In the genomic region with DNA sequence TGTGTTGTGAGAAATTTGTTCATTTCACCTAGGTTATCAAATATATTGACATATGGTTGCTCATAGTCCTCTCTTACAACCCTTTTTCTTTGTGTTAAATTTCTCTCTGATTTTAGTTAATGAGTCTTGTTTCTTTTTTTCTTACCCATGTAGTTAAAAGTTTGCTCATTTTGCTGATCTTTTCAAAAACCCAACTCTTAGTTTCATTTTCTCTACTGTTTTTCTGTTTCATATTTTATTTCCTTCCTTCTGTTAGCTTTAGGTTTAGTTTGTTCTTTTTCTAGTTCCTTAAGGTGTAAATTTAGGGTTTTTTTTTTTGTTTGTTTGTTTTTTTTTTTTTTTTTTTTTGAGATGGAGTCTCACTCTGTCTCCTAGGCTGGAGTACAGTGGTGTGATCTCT, we compare ENCODE assay signal across 24 cellular contexts.
"Had no signal": no experiment of that assay in that cellular context is flagged by ENCODE, and none has a peak within 500 bp of the region (broad histone marks: within the 10 kb centered on the region; RNA-seq: fewer than 3 reads in every experiment).

No MANE protein-coding gene starts in this region.

- H3K4me1 Mint-ChIP-seq: neural progenitor cell had no signal

- H3K4me3 Mint-ChIP-seq: activated CD8-positive, alpha-beta T cell treated with anti-CD3 and anti-CD28 coated beads for 36 hours; activated naive CD4-positive, alpha-beta T cell treated with anti-CD3 and anti-CD28 coated beads, Interleukin-2, amount 50 U/mL, for 24 hours; natural killer cell; neural progenitor cell had no signal

- H3K4me1 ChIP-seq: adrenal gland, body of pancreas, left lung, lower lobe of right lung, neural progenitor cell, right atrium auricular region, spleen, suprapubic skin, tibial nerve had no signal

- H3K36me3 Mint-ChIP-seq: natural killer cell had no signal

- DNase-seq: activated CD4-positive, alpha-beta T cell treated with anti-CD3 and anti-CD28 coated beads for 48 hours; activated CD8-positive, alpha-beta T cell treated with anti-CD3 and anti-CD28 coated beads for 36 hours; activated gamma-delta T cell treated with Interleukin-2 at 50 U/mL for 16 hours; activated T-cell treated with anti-CD3 and anti-CD28 coated beads for 4 hours; adrenal gland; aorta; body of pancreas; dermis blood vessel endothelial cell; effector CD4-positive, alpha-beta T cell; left lung; lower lobe of right lung; mesenchymal stem cell; natural killer cell; occipital lobe; spleen; stimulated activated naive CD4-positive, alpha-beta T cell; T-helper 9 cell had no signal

- ATAC-seq: activated CD4-positive, CD25-positive, alpha-beta regulatory T cell treated with anti-CD3 and anti-CD28 coated beads, Interleukin-2, amount 50 U/mL, for 24 hours; activated CD8-positive, alpha-beta T cell treated with anti-CD3 and anti-CD28 coated beads for 36 hours; body of pancreas; left lung; lower lobe of right lung; natural killer cell had no signal

- H3K27ac Mint-ChIP-seq: activated CD8-positive, alpha-beta T cell treated with anti-CD3 and anti-CD28 coated beads for 36 hours; activated naive CD4-positive, alpha-beta T cell treated with anti-CD3 and anti-CD28 coated beads, Interleukin-2, amount 50 U/mL, for 24 hours; natural killer cell; neural progenitor cell had no signal

- H3K9me3 ChIP-seq: adrenal gland, body of pancreas, left lung, lower lobe of right lung, right atrium auricular region, spleen, suprapubic skin, tibial nerve had no signal

- H3K27me3 ChIP-seq: adrenal gland, body of pancreas, left lung, neural progenitor cell, right atrium auricular region, spleen, suprapubic skin, tibial nerve had no signal

- H3K9ac ChIP-seq: neural progenitor cell had no signal

- H3K9me3 Mint-ChIP-seq: activated CD8-positive, alpha-beta T cell treated with anti-CD3 and anti-CD28 coated beads for 36 hours; activated naive CD4-positive, alpha-beta T cell treated with anti-CD3 and anti-CD28 coated beads, Interleukin-2, amount 50 U/mL, for 24 hours; natural killer cell; neural progenitor cell had no signal

- H2AFZ ChIP-seq: neural progenitor cell had no signal

- H3K36me3 ChIP-seq: adrenal gland, left lung, lower lobe of right lung, neural progenitor cell, right atrium auricular region, spleen, suprapubic skin had no signal

- H3K27me3 Mint-ChIP-seq: activated naive CD4-positive, alpha-beta T cell treated with anti-CD3 and anti-CD28 coated beads, Interleukin-2, amount 50 U/mL, for 24 hours had no signal

- H3K4me3 ChIP-seq: adrenal gland, body of pancreas, left lung, lower lobe of right lung, neural progenitor cell, right atrium auricular region, spleen, suprapubic skin, tibial nerve had no signal

- H3K4me2 ChIP-seq: neural progenitor cell had no signal

- H3K27ac ChIP-seq: adrenal gland, body of pancreas, left lung, lower lobe of right lung, neural progenitor cell, right atrium auricular region, spleen, suprapubic skin, tibial nerve, VCaP had no signal
